Comparison of ENCODE assay signal across 24 cellular contexts in the genomic region with DNA sequence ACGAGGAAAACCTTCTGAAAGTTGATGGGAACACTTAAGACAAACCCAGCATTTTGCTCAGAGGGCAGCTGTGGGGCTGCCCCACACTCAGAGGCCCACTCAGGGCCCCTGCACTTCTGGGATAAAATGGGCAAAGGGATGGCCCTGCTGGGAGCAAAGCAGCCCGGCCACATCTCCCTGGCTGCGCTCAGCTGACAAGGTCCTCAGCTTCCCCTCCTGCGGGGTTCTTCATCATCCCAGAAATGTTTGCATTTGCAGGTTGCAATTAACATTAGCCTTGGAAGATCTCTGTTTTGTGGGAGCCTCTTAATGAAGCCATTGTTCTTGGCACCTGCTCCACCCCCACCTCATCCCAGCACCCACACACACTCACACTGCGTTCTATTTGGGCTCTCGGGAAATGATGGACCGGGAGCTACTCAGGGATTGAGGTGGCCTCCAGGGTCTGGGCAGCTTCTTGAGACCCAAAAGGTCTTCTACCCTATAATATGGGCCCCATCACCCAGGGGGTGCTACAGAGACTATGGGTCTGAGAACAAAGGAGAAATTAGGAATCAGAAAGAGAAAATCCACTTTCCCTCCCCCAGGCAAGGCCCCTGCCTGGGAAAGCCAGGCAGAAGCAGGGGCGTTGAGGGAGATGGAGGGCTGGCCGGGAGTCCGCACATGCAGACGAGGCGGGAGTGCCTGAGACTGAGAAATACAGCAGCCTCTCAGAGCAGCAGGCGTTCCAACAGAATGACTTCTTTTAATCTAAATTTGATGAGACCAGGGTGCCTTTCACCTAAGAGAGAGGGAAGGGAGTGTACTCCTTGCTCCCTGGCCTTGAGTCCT.
"Had no signal": no experiment of that assay in that cellular context is flagged by ENCODE, and none has a peak within 500 bp of the region (broad histone marks: within the 10 kb centered on the region; RNA-seq: fewer than 3 reads in every experiment).

No MANE protein-coding gene starts in this region.

- H3K9me3 Mint-ChIP-seq: activated B cell treated with CpG ODN at 0.5 μM for 24 hours; activated naive CD4-positive, alpha-beta T cell treated with anti-CD3 and anti-CD28 coated beads, Interleukin-2, amount 10 ng/mL, durations not matched to agents 7 days and 5 days had no signal

- H3K4me1 Mint-ChIP-seq: activated B cell treated with CpG ODN at 0.5 μM for 24 hours; activated CD4-positive, alpha-beta T cell treated with anti-CD3 and anti-CD28 coated beads for 36 hours; activated naive CD4-positive, alpha-beta T cell treated with anti-CD3 and anti-CD28 coated beads, Interleukin-2, amount 10 ng/mL, durations not matched to agents 7 days and 5 days; activated naive CD8-positive, alpha-beta T cell treated with anti-CD3 and anti-CD28 coated beads, Interleukin-2, amount 50 U/mL, for 24 hours; stimulated activated memory B cell treated with anti-CD40 and anti-IgM and Interleukin-4, amounts not matched to agents 10 μg/mL and 1 μg/mL and 100 μg/mL, for 72 hours had no signal

- DNase-seq: activated B cell treated with CpG ODN at 0.5 μM for 24 hours; activated CD4-positive, alpha-beta T cell treated with anti-CD3 and anti-CD28 coated beads for 36 hours; activated CD4-positive, alpha-beta T cell treated with anti-CD3 and anti-CD28 coated beads, Interleukin-2, amount 50 U/mL, for 4 hours; activated effector memory CD4-positive, alpha-beta T cell treated with anti-CD3 and anti-CD28 coated beads, Interleukin-2, amount 50 U/mL, for 16 hours; activated naive CD4-positive, alpha-beta T cell treated with anti-CD3 and anti-CD28 coated beads, Interleukin-2, amount 10 ng/mL, durations not matched to agents 7 days and 5 days; activated naive CD8-positive, alpha-beta T cell treated with anti-CD3 and anti-CD28 coated beads, Interleukin-2, amount 50 U/mL, for 24 hours; activated T-cell treated with anti-CD3 and anti-CD28 coated beads for 4 hours; effector CD4-positive, alpha-beta T cell; erythroblast; foreskin keratinocyte; kidney glomerular epithelial cell; left ventricle myocardium inferior; mammary epithelial cell; nucleus accumbens; retina; sigmoid colon; stimulated activated CD4-positive, alpha-beta T cell treated with anti-CD3 and anti-CD28 coated beads, Interleukin-15, amount 100 ng/mL, for 24 hours; T-helper 1 cell; T1000; upper lobe of right lung had no signal

- H3K27ac Mint-ChIP-seq: activated B cell treated with CpG ODN at 0.5 μM for 24 hours; activated CD4-positive, alpha-beta T cell treated with anti-CD3 and anti-CD28 coated beads for 36 hours; activated naive CD4-positive, alpha-beta T cell treated with anti-CD3 and anti-CD28 coated beads, Interleukin-2, amount 10 ng/mL, durations not matched to agents 7 days and 5 days; activated naive CD8-positive, alpha-beta T cell treated with anti-CD3 and anti-CD28 coated beads, Interleukin-2, amount 50 U/mL, for 24 hours; stimulated activated memory B cell treated with anti-CD40 and anti-IgM and Interleukin-4, amounts not matched to agents 10 μg/mL and 1 μg/mL and 100 μg/mL, for 72 hours had no signal

- H3K36me3 Mint-ChIP-seq: activated naive CD4-positive, alpha-beta T cell treated with anti-CD3 and anti-CD28 coated beads, Interleukin-2, amount 10 ng/mL, durations not matched to agents 7 days and 5 days; stimulated activated memory B cell treated with anti-CD40 and anti-IgM and Interleukin-4, amounts not matched to agents 10 μg/mL and 1 μg/mL and 100 μg/mL, for 72 hours had no signal

- H3K9me3 ChIP-seq: left ventricle myocardium inferior, sigmoid colon, thoracic aorta, upper lobe of right lung had no signal

- H3K27me3 ChIP-seq: foreskin keratinocyte had no signal

- ATAC-seq: activated CD4-positive, alpha-beta T cell treated with anti-CD3 and anti-CD28 coated beads for 36 hours; activated naive CD8-positive, alpha-beta T cell treated with anti-CD3 and anti-CD28 coated beads, Interleukin-2, amount 50 U/mL, for 24 hours; foreskin keratinocyte; stimulated activated memory B cell treated with anti-CD40 and anti-IgM and Interleukin-4, amounts not matched to agents 10 μg/mL and 1 μg/mL and 100 μg/mL, for 72 hours had no signal

- H3K4me3 Mint-ChIP-seq: activated B cell treated with CpG ODN at 0.5 μM for 24 hours; activated CD4-positive, alpha-beta T cell treated with anti-CD3 and anti-CD28 coated beads for 36 hours; activated naive CD4-positive, alpha-beta T cell treated with anti-CD3 and anti-CD28 coated beads, Interleukin-2, amount 10 ng/mL, durations not matched to agents 7 days and 5 days; activated naive CD8-positive, alpha-beta T cell treated with anti-CD3 and anti-CD28 coated beads, Interleukin-2, amount 50 U/mL, for 24 hours; nephron progenitor cell; stimulated activated memory B cell treated with anti-CD40 and anti-IgM and Interleukin-4, amounts not matched to agents 10 μg/mL and 1 μg/mL and 100 μg/mL, for 72 hours had no signal

- H3K4me3 ChIP-seq: left ventricle myocardium inferior, sigmoid colon, smooth muscle cell, thoracic aorta, upper lobe of right lung had no signal

- H3K27ac ChIP-seq: foreskin keratinocyte, left ventricle myocardium inferior, sigmoid colon, thoracic aorta, upper lobe of right lung had no signal

- H3K4me1 ChIP-seq: foreskin keratinocyte, left ventricle myocardium inferior, upper lobe of right lung had no signal

- H3K36me3 ChIP-seq: left ventricle myocardium inferior, sigmoid colon, thoracic aorta, upper lobe of right lung had no signal

- H3K4me2 ChIP-seq: smooth muscle cell had no signal
